ENCODE assay signal across 18 cellular contexts in genomic region chr1:24696756-24697330, GRCh38.
"Had no signal": no experiment of that assay in that cellular context is flagged by ENCODE, and none has a peak within 500 bp of the region (broad histone marks: within the 10 kb centered on the region; RNA-seq: fewer than 3 reads in every experiment).

No MANE protein-coding gene starts in this region.

- H3K27ac ChIP-seq: stomach, suprapubic skin, tibial nerve had no signal

- H3K27me3 ChIP-seq: stomach, suprapubic skin, tibial nerve had no signal

- ATAC-seq: activated naive CD4-positive, alpha-beta T cell treated with anti-CD3 and anti-CD28 coated beads, Interleukin-2, amount 50 U/mL, for 72 hours; left ventricle myocardium superior; sciatic nerve; stimulated activated memory B cell treated with anti-CD40 and anti-IgM and Interleukin-4, amounts not matched to agents 10 μg/mL and 1 μg/mL and 100 μg/mL, for 72 hours had no signal

- H3K4me3 ChIP-seq: stomach, suprapubic skin, tibial nerve had no signal

- H3K27ac Mint-ChIP-seq: activated CD4-positive, alpha-beta T cell treated with anti-CD3 and anti-CD28 coated beads, Interleukin-2, amount 10 ng/mL, durations not matched to agents 7 days and 5 days; activated naive CD4-positive, alpha-beta T cell treated with anti-CD3 and anti-CD28 coated beads, Interleukin-2, amount 50 U/mL, for 72 hours; brain had no signal

- H3K4me3 Mint-ChIP-seq: activated CD4-positive, alpha-beta T cell treated with anti-CD3 and anti-CD28 coated beads, Interleukin-2, amount 10 ng/mL, durations not matched to agents 7 days and 5 days; brain; stimulated activated memory B cell treated with anti-CD40 and anti-IgM and Interleukin-4, amounts not matched to agents 10 μg/mL and 1 μg/mL and 100 μg/mL, for 72 hours had no signal

- H3K9me3 ChIP-seq: stomach, suprapubic skin, tibial nerve had no signal

- H3K36me3 ChIP-seq: stomach, suprapubic skin, tibial nerve had no signal

- H3K36me3 Mint-ChIP-seq: activated naive CD4-positive, alpha-beta T cell treated with anti-CD3 and anti-CD28 coated beads, Interleukin-2, amount 50 U/mL, for 72 hours; brain; stimulated activated memory B cell treated with anti-CD40 and anti-IgM and Interleukin-4, amounts not matched to agents 10 μg/mL and 1 μg/mL and 100 μg/mL, for 72 hours had no signal

- DNase-seq: activated CD4-positive, alpha-beta T cell treated with anti-CD3 and anti-CD28 coated beads, Interleukin-2, amount 10 ng/mL, durations not matched to agents 7 days and 5 days; activated CD4-positive, CD25-positive, alpha-beta regulatory T cell treated with anti-CD3 and anti-CD28 coated beads, Interleukin-2, amount 50 U/mL, for 72 hours; activated T-cell treated with anti-CD3 and anti-CD28 coated beads, Interleukin-2, amount 50 U/mL, for 1 hour; aorta; effector CD4-positive, alpha-beta T cell; kidney glomerular epithelial cell; left ventricle myocardium superior; midbrain; occipital lobe; small intestine; stimulated activated CD4-positive, alpha-beta T cell treated with anti-CD3 and anti-CD28 coated beads, Interleukin-15, amount 100 ng/mL, for 24 hours; stomach had no signal

- H3K27me3 Mint-ChIP-seq: stimulated activated memory B cell treated with anti-CD40 and anti-IgM and Interleukin-4, amounts not matched to agents 10 μg/mL and 1 μg/mL and 100 μg/mL, for 72 hours had no signal

- H3K9me3 Mint-ChIP-seq: activated CD4-positive, alpha-beta T cell treated with anti-CD3 and anti-CD28 coated beads, Interleukin-2, amount 10 ng/mL, durations not matched to agents 7 days and 5 days; activated naive CD4-positive, alpha-beta T cell treated with anti-CD3 and anti-CD28 coated beads, Interleukin-2, amount 50 U/mL, for 72 hours; stimulated activated memory B cell treated with anti-CD40 and anti-IgM and Interleukin-4, amounts not matched to agents 10 μg/mL and 1 μg/mL and 100 μg/mL, for 72 hours had no signal
